ENCODE assay signal across 8 cellular contexts in the genomic region with DNA sequence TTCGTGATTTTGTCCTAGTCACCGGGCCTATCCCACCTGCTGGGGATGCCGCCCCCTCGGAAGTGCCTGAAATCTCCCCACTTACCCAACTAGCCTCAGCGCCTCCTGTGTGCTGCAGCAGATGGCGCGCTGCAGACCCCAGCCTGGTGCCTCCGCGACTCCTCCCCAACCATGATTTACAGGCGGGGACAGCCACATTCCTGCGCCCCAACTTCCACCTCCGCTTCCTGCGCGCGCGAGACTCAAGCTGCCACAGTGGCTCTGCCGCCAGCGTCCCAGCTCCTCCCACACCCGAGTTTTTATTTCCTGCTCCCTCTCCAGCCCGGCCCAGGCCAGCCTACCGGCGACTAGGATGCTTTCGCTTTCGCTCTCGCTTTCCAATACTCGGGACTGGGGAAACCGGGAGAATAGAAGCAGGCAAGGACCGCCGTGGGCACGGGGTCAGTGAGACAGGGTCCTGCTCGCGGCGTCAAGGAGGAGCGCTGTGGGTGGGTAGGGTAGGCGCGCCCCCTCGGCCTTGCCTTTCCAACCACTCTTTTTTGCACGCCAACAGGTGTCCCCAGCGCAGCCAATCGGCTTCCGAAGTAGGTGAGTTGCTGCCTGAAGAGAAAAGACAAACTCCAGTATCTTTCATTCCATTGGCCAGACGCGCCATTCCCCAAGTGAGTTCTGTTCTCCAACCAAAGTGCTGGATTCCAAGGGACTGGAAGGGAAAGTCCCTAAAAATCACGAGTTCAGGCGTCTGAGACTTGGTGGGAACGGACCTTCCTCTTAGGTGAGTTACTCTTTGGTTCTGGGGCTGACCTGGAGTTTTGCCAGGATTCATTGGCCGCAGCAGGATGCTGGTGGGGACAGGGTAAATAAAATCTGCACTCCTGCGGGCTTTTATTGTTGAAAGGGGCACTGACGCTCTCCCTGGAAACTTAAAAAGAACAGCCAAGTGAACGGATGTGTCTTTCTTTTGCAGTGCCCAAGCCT. TPM values are rescaled to one million over a fixed set of nuclear protein-coding genes. Genes with fewer than 3 reads are reported as not detected.
DNase-seq lines count a peak whose midpoint lies in the region; ATAC-seq and TF ChIP-seq lines count a peak whose summit lies in the region.

A gene with protein sequence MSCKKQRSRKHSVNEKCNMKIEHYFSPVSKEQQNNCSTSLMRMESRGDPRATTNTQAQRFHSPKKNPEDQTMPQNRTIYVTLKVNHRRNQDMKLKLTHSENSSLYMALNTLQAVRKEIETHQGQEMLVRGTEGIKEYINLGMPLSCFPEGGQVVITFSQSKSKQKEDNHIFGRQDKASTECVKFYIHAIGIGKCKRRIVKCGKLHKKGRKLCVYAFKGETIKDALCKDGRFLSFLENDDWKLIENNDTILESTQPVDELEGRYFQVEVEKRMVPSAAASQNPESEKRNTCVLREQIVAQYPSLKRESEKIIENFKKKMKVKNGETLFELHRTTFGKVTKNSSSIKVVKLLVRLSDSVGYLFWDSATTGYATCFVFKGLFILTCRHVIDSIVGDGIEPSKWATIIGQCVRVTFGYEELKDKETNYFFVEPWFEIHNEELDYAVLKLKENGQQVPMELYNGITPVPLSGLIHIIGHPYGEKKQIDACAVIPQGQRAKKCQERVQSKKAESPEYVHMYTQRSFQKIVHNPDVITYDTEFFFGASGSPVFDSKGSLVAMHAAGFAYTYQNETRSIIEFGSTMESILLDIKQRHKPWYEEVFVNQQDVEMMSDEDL (plus strand): TSS at position 327 of the 978 bp plus-strand sequence. CDS start 6,017 bp downstream, outside the sequence.

- POLR2A ChIA-PET in naive thymus-derived CD4-positive, alpha-beta T cell (lab: Charles Lee), result interaction anchor here (0.6 to 2.0 kb wide), 6 partner anchors 8 to 567 kb away, joined by 3 to 10 read pairs (median 4); a partner anchor contains a TSS

- H3K36me3 ChIP-seq in HUES6 (ENCODE audit: control insufficient read depth, insufficient read depth, low read length), result no peaks in the 10 kb centered on the region; the same call in 1 of the 2 replicates
- H3K36me3 ChIP-seq in naive thymus-derived CD4-positive, alpha-beta T cell (ENCODE audit: control insufficient read depth in 2 of 3, insufficient read depth in 3 of 3, low read length in 3 of 3), result peaks cover 0 to 8% (median 0%) of the 10 kb centered on the region in 3 experiments

- H3K4me1 ChIP-seq in HUES6 (ENCODE audit: control insufficient read depth, insufficient read depth, low read length), result no peaks in the 10 kb centered on the region; the same call in 1 of the 2 replicates
- peaks cover 19 to 24% of the 10 kb centered on the region in 2 donors for H3K4me1 ChIP-seq in naive thymus-derived CD4-positive, alpha-beta T cell (ENCODE audit: control insufficient read depth in 2 of 2, insufficient read depth in 2 of 2, low read length in 2 of 2)

- H3K9me3 ChIP-seq in HUES6 (ENCODE audit: control insufficient read depth, insufficient read depth, low read depth, low read length), result no peaks in the 10 kb centered on the region
- H3K9me3 ChIP-seq in naive thymus-derived CD4-positive, alpha-beta T cell (ENCODE audit: control insufficient read depth in 2 of 3, low read length in 3 of 3), result no peaks in the 10 kb centered on the region

- peak; percentile 51 for DNase-seq in DMS 273 treated with DMSO at 0.1 percent for 48 hours (lab: John Stamatoyannopoulos, UW)
- DNase-seq in RPMI7951 (ENCODE audit: low read depth), result peak; percentile 93
- peak; percentile 67 to 73 for DNase-seq in activated T-helper 1 cell treated with anti-CD3 and anti-CD28 coated beads, Interleukin-2, amount 50 U/mL, for 16 hours (ENCODE audit: low read depth in 1 of 2, low spot score in 1 of 2)
- DNase-seq in fibroblast of mammary gland (ENCODE audit: low read depth), result peak; percentile 74
- DNase-seq in naive thymus-derived CD4-positive, alpha-beta T cell, result peak; percentile 68 to 91 (median 89)

- H3K4me1 Mint-ChIP-seq in naive thymus-derived CD4-positive, alpha-beta T cell, result peaks cover 42 to 70% (median 53%) of the 10 kb centered on the region in 7 donors
- peaks cover 62% of the 10 kb centered on the region for H3K4me1 Mint-ChIP-seq in stimulated activated memory B cell treated with anti-CD40 and anti-IgM and Interleukin-4, amounts not matched to agents 10 μg/mL and 1 μg/mL and 100 μg/mL, for 72 hours

- H3K4me3 ChIP-seq in HUES6 (ENCODE audit: low read depth, low read length) (peak within 1 kb of the TSS; percentile 73), fibroblast of mammary gland (ENCODE audit: control insufficient read depth, low read depth, low read length) (peak within 1 kb of the TSS; percentile 74)
- H3K4me3 ChIP-seq in naive thymus-derived CD4-positive, alpha-beta T cell (ENCODE audit: low read length), result peak within 1 kb of the TSS; percentile 97

- no peaks in the 10 kb centered on the region for H3K27me3 Mint-ChIP-seq in naive thymus-derived CD4-positive, alpha-beta T cell
- no peaks in the 10 kb centered on the region for H3K27me3 Mint-ChIP-seq in stimulated activated memory B cell treated with anti-CD40 and anti-IgM and Interleukin-4, amounts not matched to agents 10 μg/mL and 1 μg/mL and 100 μg/mL, for 72 hours

- CTCF ChIA-PET in naive thymus-derived CD4-positive, alpha-beta T cell (lab: Charles Lee), result interaction anchor here (3.1 to 3.6 kb wide), 2 partner anchors 16 to 29 kb away, joined by 7 to 25 read pairs; a partner anchor contains a TSS

- ATAC-seq in GM21423 (IDR thresholded peaks at IDR 0.05; ENCODE audit: unreplicated experiment), result peak; percentile 67
- peak; percentile 91 for ATAC-seq in naive thymus-derived CD4-positive, alpha-beta T cell
- peak; percentile 86 for ATAC-seq in stimulated activated memory B cell treated with anti-CD40 and anti-IgM and Interleukin-4, amounts not matched to agents 10 μg/mL and 1 μg/mL and 100 μg/mL, for 72 hours

- H3K27ac Mint-ChIP-seq in naive thymus-derived CD4-positive, alpha-beta T cell, result peak within 1 kb of the TSS; percentile 93 to 99 (median 97)
- H3K27ac Mint-ChIP-seq in stimulated activated memory B cell treated with anti-CD40 and anti-IgM and Interleukin-4, amounts not matched to agents 10 μg/mL and 1 μg/mL and 100 μg/mL, for 72 hours, result peak within 1 kb of the TSS; percentile 98

- peak within 1 kb of the TSS; percentile 95 to 100 (median 98) for H3K4me3 Mint-ChIP-seq in naive thymus-derived CD4-positive, alpha-beta T cell
- H3K4me3 Mint-ChIP-seq in stimulated activated memory B cell treated with anti-CD40 and anti-IgM and Interleukin-4, amounts not matched to agents 10 μg/mL and 1 μg/mL and 100 μg/mL, for 72 hours, result peak within 1 kb of the TSS; percentile 95

- intact Hi-C loops in naive thymus-derived CD4-positive, alpha-beta T cell (cut with micrococcal nuclease), result loop anchor here (1.0 to 10.0 kb wide), 19 partner anchors 15 to 1818 kb away; a partner anchor contains a TSS

- H3K27ac ChIP-seq in HUES6 (ENCODE audit: low read depth, low read length), result no peak within 1 kb of the TSS
- peak within 1 kb of the TSS; percentile 81 for H3K27ac ChIP-seq in naive thymus-derived CD4-positive, alpha-beta T cell (ENCODE audit: low read depth, low read length)

- H3K9me3 Mint-ChIP-seq in naive thymus-derived CD4-positive, alpha-beta T cell, result no peaks in the 10 kb centered on the region
- H3K9me3 Mint-ChIP-seq in stimulated activated memory B cell treated with anti-CD40 and anti-IgM and Interleukin-4, amounts not matched to agents 10 μg/mL and 1 μg/mL and 100 μg/mL, for 72 hours, result no peaks in the 10 kb centered on the region

- no peak for TF ChIP-seq CTCF in fibroblast of mammary gland (conservative IDR thresholded peaks at IDR 0.05; ENCODE audit: control insufficient read depth, insufficient read depth, low read depth, low read length)

- H3K27me3 ChIP-seq in HUES6 (ENCODE audit: control insufficient read depth, insufficient read depth, low read length), result peaks cover 32% of the 10 kb centered on the region
- no peaks in the 10 kb centered on the region for H3K27me3 ChIP-seq in naive thymus-derived CD4-positive, alpha-beta T cell (ENCODE audit: control insufficient read depth in 2 of 2, insufficient read depth in 2 of 2, low read length in 2 of 2)

- H3K9ac ChIP-seq in HUES6 (ENCODE audit: low read length), result peak within 1 kb of the TSS; percentile 41

- peaks cover 4 to 22% (median 5%) of the 10 kb centered on the region in 5 donors for H3K36me3 Mint-ChIP-seq in naive thymus-derived CD4-positive, alpha-beta T cell
- H3K36me3 Mint-ChIP-seq in stimulated activated memory B cell treated with anti-CD40 and anti-IgM and Interleukin-4, amounts not matched to agents 10 μg/mL and 1 μg/mL and 100 μg/mL, for 72 hours, result no peaks in the 10 kb centered on the region

RNA-seq across cellular contexts. Expression of the gene that starts here (rescaled TPM):
- total RNA-seq in RPMI7951 (2014; rRNA removed; shearing (Covaris generic)), result 118 and 127 TPM in 2 replicates
- 100 to 1,000 TPM in 3 of 5 experiments, 10 to 100 TPM in 2; 73.1 to 138 (median 117) TPM for total RNA-seq in naive thymus-derived CD4-positive, alpha-beta T cell
- 10 to 100 TPM; 23.0 to 32.0 TPM for polyA plus RNA-seq in naive thymus-derived CD4-positive, alpha-beta T cell
